In the genomic region with DNA sequence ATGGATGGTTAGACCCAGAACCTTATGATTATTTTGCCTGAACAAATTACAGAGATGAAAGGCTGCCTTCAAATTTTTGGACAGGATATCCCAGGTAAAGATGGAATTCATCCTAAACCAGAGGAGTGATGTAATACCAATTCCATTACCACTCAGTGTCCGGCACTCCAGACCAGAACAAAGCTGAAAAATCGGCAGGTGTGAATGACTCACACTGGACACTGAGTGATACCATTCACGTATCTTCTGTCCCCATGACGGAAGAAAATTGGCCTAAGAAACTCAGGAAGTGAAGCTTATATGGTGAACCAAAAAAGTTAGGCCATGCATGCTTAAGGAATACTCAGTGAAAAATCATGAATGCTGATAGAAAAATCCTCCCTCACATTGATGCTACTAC, we compare ENCODE assay signal across 1 cellular context.
TF ChIP-seq lines count a peak whose summit lies in the region.

No MANE protein-coding gene starts in this region.

TF ChIP-seq in GM23338, 12 proteins besides CTCF, POLR2A, EP300 and RAD21:
- TF ChIP-seq REST (IDR thresholded peaks at IDR 0.05; ENCODE audit: unreplicated experiment) (no peak), ETS1 (IDR thresholded peaks at IDR 0.05) (no peak), STAT1 (IDR thresholded peaks at IDR 0.05; ENCODE audit: unreplicated experiment) (no peak), NANOG (IDR thresholded peaks at IDR 0.05; ENCODE audit: borderline replicate concordance) (no peak), POLR2AphosphoS5 (IDR thresholded peaks at IDR 0.05; ENCODE audit: low read depth) (no peak), JUNB (IDR thresholded peaks at IDR 0.05; ENCODE audit: unreplicated experiment) (no peak), ZNF462 (CRISPR knock-in tag; IDR thresholded peaks at IDR 0.05) (no peak), CREB1 (CRISPR knock-in tag; IDR thresholded peaks at IDR 0.05; ENCODE audit: low read depth) (no peak), EZH2phosphoT487 (IDR thresholded peaks at IDR 0.05; ENCODE audit: unreplicated experiment) (no peak), EZH2 (IDR thresholded peaks at IDR 0.05; ENCODE audit: low read depth, unreplicated experiment) (no peak), ZNF114 (CRISPR knock-in tag; IDR thresholded peaks at IDR 0.05) (no peak)
